1 cellular context compared by ENCODE assay signal in the genomic region with DNA sequence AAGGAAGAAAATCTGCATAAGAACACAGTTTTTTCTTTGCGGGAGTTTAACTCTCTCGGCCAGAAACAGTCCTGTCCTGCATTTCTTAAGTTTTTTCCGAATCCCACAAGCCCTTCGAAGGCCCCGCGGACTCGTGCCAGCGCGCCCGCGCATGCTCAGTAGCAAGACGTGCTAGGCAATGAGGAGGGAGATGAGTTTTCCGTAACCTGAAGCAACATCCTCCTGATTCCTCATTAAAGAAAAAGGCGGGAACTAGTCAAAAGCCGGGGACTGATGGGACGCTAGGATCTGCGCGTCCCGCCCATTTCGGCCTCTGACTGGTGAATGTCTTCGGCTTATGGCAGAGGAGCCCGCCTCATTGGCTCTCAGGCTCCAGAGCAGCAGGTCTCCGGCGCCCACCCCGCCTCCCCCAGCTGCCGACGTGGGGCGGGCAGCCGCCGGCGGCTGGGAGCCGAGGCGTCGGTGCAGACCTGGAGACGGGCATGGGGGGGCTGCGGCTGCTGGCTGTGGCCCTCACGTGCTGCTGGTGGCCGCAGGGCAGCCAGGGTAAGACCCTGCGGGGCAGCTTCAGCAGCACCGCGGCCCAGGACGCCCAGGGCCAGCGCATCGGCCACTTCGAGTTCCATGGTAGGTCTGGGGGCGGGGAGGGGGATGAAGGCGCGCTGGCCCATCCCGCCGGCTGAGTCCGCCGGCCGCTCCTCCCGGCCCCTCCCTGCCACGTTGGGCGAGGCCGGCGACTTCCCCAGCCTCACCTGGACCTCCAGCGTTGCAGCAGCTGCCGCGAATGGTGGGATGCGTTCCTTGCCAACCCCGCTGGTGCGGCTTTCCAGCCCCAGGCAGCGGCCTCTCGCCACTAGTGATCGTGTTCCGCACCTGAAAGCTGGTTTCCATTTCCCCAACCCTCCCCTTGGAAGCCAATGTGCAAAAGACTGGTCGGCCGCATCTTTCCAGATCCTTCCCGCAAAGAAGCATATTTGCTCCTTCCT.
A peak's percentile ranks its signal among the peaks of the same experiment; 100 is the strongest.
TF ChIP-seq lines count a peak whose summit lies in the region.

A gene (plus strand): TSS at position 412 of the 986 bp plus-strand sequence. CDS start 71 bp downstream, at position 483.

TF ChIP-seq in HEK293T, 16 proteins besides CTCF, POLR2A, EP300 and RAD21 (continued from another document):
- TF ChIP-seq FOXM1 (IDR thresholded peaks at IDR 0.05; ENCODE audit: borderline replicate concordance) = peak; percentile 80
- TF ChIP-seq CTBP1 (IDR thresholded peaks at IDR 0.05; ENCODE audit: borderline replicate concordance) = peak; percentile 10; the same call in 1 of the 2 replicates
- TF ChIP-seq TARDBP (IDR thresholded peaks at IDR 0.05) = no peak
- TF ChIP-seq L3MBTL2 (conservative IDR thresholded peaks at IDR 0.05) = peak; percentile 100
TF ChIP-seq in HEK293T: peak in this region for 5.
